ENCODE assay signal across 13 cellular contexts in genomic region chr13:113398963-113399754, GRCh38. TPM values are rescaled to one million over a fixed set of nuclear protein-coding genes. Genes with fewer than 3 reads are reported as not detected.
DNase-seq lines count a peak whose midpoint lies in the region; ATAC-seq and TF ChIP-seq lines count a peak whose summit lies in the region.
"Had no signal": no experiment of that assay in that cellular context is flagged by ENCODE, and none has a peak within 500 bp of the region (broad histone marks: within the 10 kb centered on the region; RNA-seq: fewer than 3 reads in every experiment).

No MANE protein-coding gene starts in this region.

- no peak overlapping the region for H2AFZ ChIP-seq in PC-3 (ENCODE audit: low read length)

- intact Hi-C loops in PC-3 (cut with micrococcal nuclease): no loop called here

- H3K4me1 ChIP-seq in adipocyte (ENCODE audit: control insufficient read depth, insufficient read depth, low read length) (no peaks in the 10 kb centered on the region), skeletal muscle satellite cell (ENCODE audit: control insufficient read depth, insufficient read depth, low read length) (peaks cover 22% of the 10 kb centered on the region), PC-3 (ENCODE audit: insufficient read depth, low read length) (peaks cover 2% of the 10 kb centered on the region; the same call in 1 of the 2 replicates)

- peaks cover 2% of the 10 kb centered on the region for H3K4me1 Mint-ChIP-seq in activated CD8-positive, alpha-beta memory T cell treated with anti-CD3 and anti-CD28 coated beads, Interleukin-2, amount 10 ng/mL, durations not matched to agents 7 days and 5 days

- H3K9me2 ChIP-seq in PC-3 (replicated peaks; ENCODE audit: low read length): no peaks in the 10 kb centered on the region

- H3K27ac Mint-ChIP-seq in activated CD8-positive, alpha-beta memory T cell treated with anti-CD3 and anti-CD28 coated beads, Interleukin-2, amount 10 ng/mL, durations not matched to agents 7 days and 5 days: no peak overlapping the region

- ATAC-seq in activated CD8-positive, alpha-beta memory T cell treated with anti-CD3 and anti-CD28 coated beads, Interleukin-2, amount 10 ng/mL, durations not matched to agents 7 days and 5 days: no peak
- ATAC-seq in PC-3: no peak

- H4K20me1 ChIP-seq in PC-3 (ENCODE audit: low read length): no peaks in the 10 kb centered on the region

- peaks cover 5% of the 10 kb centered on the region for H3K27me3 Mint-ChIP-seq in activated CD8-positive, alpha-beta memory T cell treated with anti-CD3 and anti-CD28 coated beads, Interleukin-2, amount 10 ng/mL, durations not matched to agents 7 days and 5 days

- H3K4me2 ChIP-seq in skeletal muscle satellite cell (ENCODE audit: low read length) (peak overlapping the region; percentile 37), PC-3 (ENCODE audit: low read length) (no peak overlapping the region)

- H3F3A ChIP-seq in PC-3 (ENCODE audit: low read length, unreplicated experiment): no peaks in the 10 kb centered on the region

- TF ChIP-seq CTCF in PC-3 (conservative IDR thresholded peaks at IDR 0.05; ENCODE audit: low read depth, low read length): no peak

- no peak overlapping the region for H3K27ac ChIP-seq in PC-3 (ENCODE audit: low read length)
- H3K27ac ChIP-seq: neutrophil had no signal

- CTCF ChIA-PET in activated CD8-positive, alpha-beta memory T cell treated with anti-CD3 and anti-CD28 coated beads, Interleukin-2, amount 10 ng/mL, durations not matched to agents 7 days and 5 days (lab: Charles Lee): interaction anchor here (1.2 kb wide), 1 partner anchor 163 kb away, joined by 3 read pairs; no protein-coding TSS in a partner anchor
- CTCF ChIA-PET in PC-3 (lab: Charles Lee): no interaction called here

- POLR2A ChIA-PET in PC-3 (lab: Charles Lee; ENCODE audit: unreplicated experiment): no interaction called here

- H3K4me3 Mint-ChIP-seq in activated CD8-positive, alpha-beta memory T cell treated with anti-CD3 and anti-CD28 coated beads, Interleukin-2, amount 10 ng/mL, durations not matched to agents 7 days and 5 days: no peak overlapping the region

- no peak overlapping the region for H3K9ac ChIP-seq in adipocyte (ENCODE audit: low read length)
- peak overlapping the region; percentile 67 for H3K9ac ChIP-seq in skeletal muscle satellite cell (ENCODE audit: low read depth, low read length)
- H3K9ac ChIP-seq in PC-3 (ENCODE audit: low read length): no peak overlapping the region

- BruUV-seq in PC-3 (replicated peaks; lab: Mats Ljungman, UMichigan): no TSS peak

- H3K36me3 Mint-ChIP-seq in activated CD8-positive, alpha-beta memory T cell treated with anti-CD3 and anti-CD28 coated beads, Interleukin-2, amount 10 ng/mL, durations not matched to agents 7 days and 5 days: no peaks in the 10 kb centered on the region

- no peaks in the 10 kb centered on the region for H3K9me3 ChIP-seq in adipocyte (ENCODE audit: control insufficient read depth, low read length)
- no peaks in the 10 kb centered on the region for H3K9me3 ChIP-seq in skeletal muscle satellite cell (replicated peaks; ENCODE audit: low read length)
- H3K9me3 ChIP-seq in PC-3 (ENCODE audit: low read length): no peaks in the 10 kb centered on the region
- H3K9me3 ChIP-seq: neutrophil had no signal

- H3K4me3 ChIP-seq in adipocyte (ENCODE audit: low read length): no peak overlapping the region
- H3K4me3 ChIP-seq in skeletal muscle satellite cell (ENCODE audit: low read length): no peak overlapping the region
- no peak overlapping the region for H3K4me3 ChIP-seq in PC-3 (ENCODE audit: low read length)

- H3K79me2 ChIP-seq in PC-3 (ENCODE audit: low read length): no peaks in the 10 kb centered on the region

- no peaks in the 10 kb centered on the region for H3K9me3 Mint-ChIP-seq in activated CD8-positive, alpha-beta memory T cell treated with anti-CD3 and anti-CD28 coated beads, Interleukin-2, amount 10 ng/mL, durations not matched to agents 7 days and 5 days (ENCODE audit: low read depth)

- H3K27me3 ChIP-seq in adipocyte (replicated peaks; ENCODE audit: control insufficient read depth, insufficient read depth, low read length): peaks cover 9% of the 10 kb centered on the region
- no peaks in the 10 kb centered on the region for H3K27me3 ChIP-seq in skeletal muscle satellite cell (ENCODE audit: control insufficient read depth, insufficient read depth, low read length)
- H3K27me3 ChIP-seq in PC-3 (ENCODE audit: low read length): no peaks in the 10 kb centered on the region

- peak; percentile 39 for DNase-seq in activated CD8-positive, alpha-beta memory T cell treated with anti-CD3 and anti-CD28 coated beads, Interleukin-2, amount 10 ng/mL, durations not matched to agents 7 days and 5 days
- no peak for DNase-seq in activated CD8-positive, alpha-beta memory T cell treated with anti-CD3 and anti-CD28 coated beads for 24 hours
- peak; percentile 65 for DNase-seq in adipocyte (ENCODE audit: low read depth)
- DNase-seq in islet precursor cell: peak; percentile 54
- no peak for DNase-seq in PC-3
- no peak for DNase-seq in NAMALWA (ENCODE audit: low spot score)
- no peak for DNase-seq in NCI-H226
- DNase-seq: 8988T, DMS79, NCI-H1092, T-helper 9 cell had no signal

- H3K36me3 ChIP-seq in adipocyte (ENCODE audit: control insufficient read depth, insufficient read depth, low read length, severe bottlenecking) (no peaks in the 10 kb centered on the region), skeletal muscle satellite cell (ENCODE audit: insufficient read depth, low read length) (no peaks in the 10 kb centered on the region), PC-3 (ENCODE audit: low read depth, low read length) (no peaks in the 10 kb centered on the region)
- H3K36me3 ChIP-seq: neutrophil had no signal

RNA-seq across cellular contexts. Expression of gene GRTP1, which starts 35.2 kb away (rescaled TPM):
- total RNA-seq in activated CD8-positive, alpha-beta memory T cell treated with anti-CD3 and anti-CD28 coated beads, Interleukin-2, amount 10 ng/mL, durations not matched to agents 7 days and 5 days: not detected
- total RNA-seq in skeletal muscle satellite cell (2012; rRNA removed): 1.7 and 3.8 TPM in 2 replicates
- total RNA-seq in PC-3 (2014; rRNA removed): 7.4 and 13.2 TPM in 2 replicates

RNA-seq across cellular contexts. Expression of gene ADPRHL1, which starts 54.1 kb away (rescaled TPM):
- total RNA-seq in activated CD8-positive, alpha-beta memory T cell treated with anti-CD3 and anti-CD28 coated beads, Interleukin-2, amount 10 ng/mL, durations not matched to agents 7 days and 5 days: 1 to 10 TPM in 1 of 2 experiments, under 1 TPM in 1; 0.96 to 1.3 TPM
- total RNA-seq in skeletal muscle satellite cell (2012; rRNA removed): 3.9 and 4.8 TPM in 2 replicates
- total RNA-seq in PC-3 (2014; rRNA removed): 9.7 and 10.3 TPM in 2 replicates

Comparison
In these comparisons a context has a peak if more than half of its experiments do, and no peak if none do; other contexts are left out.
1. DNase-seq: peak in activated CD8-positive, alpha-beta memory T cell treated with anti-CD3 and anti-CD28 coated beads, Interleukin-2, amount 10 ng/mL, durations not matched to agents 7 days and 5 days (single experiment), adipocyte (single experiment) and islet precursor cell (single experiment); none in activated CD8-positive, alpha-beta memory T cell treated with anti-CD3 and anti-CD28 coated beads for 24 hours (single experiment), PC-3 (single experiment), NAMALWA (single experiment) and NCI-H226 (single experiment).